ENCODE assay signal across 8 cellular contexts in the genomic region with DNA sequence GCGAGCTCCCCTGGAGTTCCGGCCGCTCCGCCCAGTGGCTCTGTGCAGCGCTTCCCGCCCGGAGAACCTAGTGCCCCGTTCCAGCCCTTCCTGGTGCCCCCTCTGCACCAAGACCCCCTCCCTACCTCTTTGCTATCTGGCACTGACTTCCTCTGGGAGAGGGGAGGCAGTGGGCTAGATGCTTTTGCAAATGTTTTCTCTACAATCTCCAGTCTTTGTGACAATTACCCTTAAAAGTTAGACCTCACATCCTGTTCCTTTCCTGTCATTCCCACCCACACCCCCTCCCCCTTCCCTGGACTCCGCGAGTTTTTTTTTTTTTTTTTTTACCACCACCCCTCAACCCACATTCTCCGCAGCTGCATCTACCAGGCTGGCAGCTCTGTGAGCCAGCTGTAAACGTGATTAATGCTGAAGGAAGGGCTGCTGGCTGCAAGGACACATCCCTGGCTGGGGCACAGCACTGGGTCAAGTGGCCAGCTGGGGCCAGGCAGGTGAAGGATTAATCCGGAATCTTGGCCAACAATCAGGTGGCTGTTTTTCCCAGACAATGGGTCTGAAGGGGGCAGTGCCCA.
A peak's percentile ranks its signal among the peaks of the same experiment; 100 is the strongest.
DNase-seq lines count a peak whose midpoint lies in the region; ATAC-seq, FAIRE-seq and TF ChIP-seq lines count a peak whose summit lies in the region.

No MANE protein-coding gene starts in this region.

- TF ChIP-seq CTCF in neural crest cell (conservative IDR thresholded peaks at IDR 0.05), result no peak

- H3K27ac ChIP-seq in caudate nucleus (ENCODE audit: low read depth, low read length), result peak overlapping the region; percentile 52

- peaks cover 21% of the 10 kb centered on the region for H3K4me1 Mint-ChIP-seq in neural crest cell

- ATAC-seq in GM21786 (IDR thresholded peaks at IDR 0.05; ENCODE audit: unreplicated experiment) (no peak), HG03025 (IDR thresholded peaks at IDR 0.05; ENCODE audit: low FRiP score, unreplicated experiment) (no peak)

- no peak for TF ChIP-seq POLR2A in H54 (IDR thresholded peaks at IDR 0.05; ENCODE audit: low read depth, low read length)

- H3K27me3 Mint-ChIP-seq in neural crest cell (ENCODE audit: low read depth), result no peaks in the 10 kb centered on the region

- H3K36me3 Mint-ChIP-seq in neural crest cell (ENCODE audit: low read depth), result no peaks in the 10 kb centered on the region

- H3K9me3 Mint-ChIP-seq in neural crest cell, result no peaks in the 10 kb centered on the region

- DNase-seq in H54 (ENCODE audit: insufficient read length, low spot score) (peak; percentile 53), NCI-H345 (lab: John Stamatoyannopoulos, UW) (peak; percentile 51), caudate nucleus (lab: John Stamatoyannopoulos, UW) (no peak), neural crest cell (ENCODE audit: low read depth, low spot score) (no peak), NK-92 (lab: John Stamatoyannopoulos, UW; ENCODE audit: unreplicated experiment) (no peak), NCI-H446 (lab: John Stamatoyannopoulos, UW) (no peak)

- H3K4me3 Mint-ChIP-seq in neural crest cell, result peak overlapping the region; percentile 96

- H3K27ac Mint-ChIP-seq in neural crest cell (ENCODE audit: unreplicated experiment), result peak overlapping the region; percentile 100

- FAIRE-seq in H54 (lab: Jason Lieb, UNC), result no peak

Comparison
In these comparisons a context has a peak if more than half of its experiments do, and no peak if none do; other contexts are left out.
1. DNase-seq: peak in H54 (single experiment) and NCI-H345 (single experiment); none in caudate nucleus (0 of 61), neural crest cell (single experiment), NK-92 (single experiment) and NCI-H446 (0 of 2).